In genomic region chr11:85076535-85077330, GRCh38 we compare ENCODE assay signal across 10 cellular contexts.
DNase-seq lines count a peak whose midpoint lies in the region; ATAC-seq lines count a peak whose summit lies in the region.
"Had no signal": no experiment of that assay in that cellular context is flagged by ENCODE, and none has a peak within 500 bp of the region (broad histone marks: within the 10 kb centered on the region; RNA-seq: fewer than 3 reads in every experiment).

No MANE protein-coding gene starts in this region.

- ATAC-seq in GM21360 (IDR thresholded peaks at IDR 0.05; ENCODE audit: unreplicated experiment), result no peak
- no peak for ATAC-seq in HG02642 (IDR thresholded peaks at IDR 0.05; ENCODE audit: poor library complexity, unreplicated experiment)
- ATAC-seq: stimulated activated memory B cell treated with anti-CD40 and anti-IgM and Interleukin-4, amounts not matched to agents 10 μg/mL and 1 μg/mL and 100 μg/mL, for 72 hours had no signal

- peak; percentile 42 for DNase-seq in HS-5 (ENCODE audit: low read depth)
- peak; percentile 79 for DNase-seq in NCI-H748 (lab: John Stamatoyannopoulos, UW; ENCODE audit: unreplicated experiment)
- DNase-seq in fibroblast of gingiva (ENCODE audit: low read depth), result peak; percentile 5
- peak; percentile 18 for DNase-seq in non-pigmented ciliary epithelial cell (ENCODE audit: low read depth)
- DNase-seq in NCI-H1930 (lab: John Stamatoyannopoulos, UW), result no peak
- DNase-seq: adrenal gland, MG63 had no signal

Comparison
In these comparisons a context has a peak if more than half of its experiments do, and no peak if none do; other contexts are left out.
1. DNase-seq: peak in HS-5 (single experiment), NCI-H748 (single experiment), fibroblast of gingiva (single experiment) and non-pigmented ciliary epithelial cell (single experiment); none in NCI-H1930 (0 of 2).